ENCODE assay signal across 23 cellular contexts in the genomic region with DNA sequence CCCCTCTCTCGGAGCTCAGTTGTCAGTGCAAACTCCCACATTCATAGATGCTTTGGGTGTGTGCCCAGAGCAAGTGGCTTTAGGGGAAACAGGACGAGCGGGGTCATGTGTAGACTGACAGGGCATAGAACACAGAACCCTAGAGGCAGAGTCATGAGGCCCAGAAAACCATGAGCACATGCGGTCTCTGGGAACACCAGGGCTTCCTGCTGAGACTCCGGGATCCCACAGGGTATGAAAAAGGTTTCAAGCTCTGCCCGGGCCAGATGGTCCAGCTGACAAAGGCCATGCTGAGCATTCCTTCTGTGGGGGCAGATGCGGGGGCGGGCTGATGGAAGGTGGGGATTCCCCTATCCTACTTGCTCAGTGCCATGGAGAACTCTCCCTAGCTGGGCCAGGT. TPM values are rescaled to one million over a fixed set of nuclear protein-coding genes. Genes with fewer than 3 reads are reported as not detected.
DNase-seq lines count a peak whose midpoint lies in the region; TF ChIP-seq lines count a peak whose summit lies in the region.
"Had no signal": no experiment of that assay in that cellular context is flagged by ENCODE, and none has a peak within 500 bp of the region (broad histone marks: within the 10 kb centered on the region; RNA-seq: fewer than 3 reads in every experiment).

No MANE protein-coding gene starts in this region.

- H3K27ac Mint-ChIP-seq in progenitor cell of endocrine pancreas = peak overlapping the region; percentile 27
- H3K27ac Mint-ChIP-seq: CD4-positive, alpha-beta T cell; natural killer cell treated with Interleukin-12 subunit alpha and Interleukin-12 subunit beta and Interleukin-15 and Interleukin-18, amount 100 ng/mL, for 72 hours; stimulated activated effector memory CD8-positive, alpha-beta T cell treated with anti-CD3 and anti-CD28 coated beads, Interleukin-12 subunit alpha, Interleukin-12 subunit beta, amount 100 ng/mL, for 72 hours; T-helper 1 cell treated with Interleukin-12 subunit alpha and Interleukin-12 subunit beta and Interleukin-4 antibody, amounts not matched to agents 30 μg/mL and 1 μg/mL, for 36 hours had no signal

- no peaks in the 10 kb centered on the region for H3K4me1 ChIP-seq in ovary (ENCODE audit: insufficient read depth)
- H3K4me1 ChIP-seq: testis, vagina had no signal

- no peak overlapping the region for H3K27ac ChIP-seq in ovary
- H3K27ac ChIP-seq: SJSA1, testis, vagina had no signal

- H3K4me3 Mint-ChIP-seq in progenitor cell of endocrine pancreas (ENCODE audit: low read depth) = no peak overlapping the region
- H3K4me3 Mint-ChIP-seq: activated T-helper 17 cell treated with anti-CD3 and anti-CD28 coated beads, Interleukin-2, amount 50 U/mL, for 72 hours; CD4-positive, alpha-beta T cell; natural killer cell treated with Interleukin-12 subunit alpha and Interleukin-12 subunit beta and Interleukin-15 and Interleukin-18, amount 100 ng/mL, for 72 hours; stimulated activated effector memory CD8-positive, alpha-beta T cell treated with anti-CD3 and anti-CD28 coated beads, Interleukin-12 subunit alpha, Interleukin-12 subunit beta, amount 100 ng/mL, for 72 hours; T-helper 1 cell treated with Interleukin-12 subunit alpha and Interleukin-12 subunit beta and Interleukin-4 antibody, amounts not matched to agents 30 μg/mL and 1 μg/mL, for 36 hours had no signal

- H3K4me3 ChIP-seq in ovary = no peak overlapping the region
- H3K4me3 ChIP-seq: K562, sigmoid colon, SJSA1, testis, vagina had no signal

- DNase-seq in H4 (ENCODE audit: low spot score) (peak; percentile 4), NCI-H524 treated with DMSO at 0.1 percent for 48 hours (lab: John Stamatoyannopoulos, UW) (peak; percentile 36), foreskin melanocyte (peak; percentile 42), progenitor cell of endocrine pancreas (ENCODE audit: low spot score, unreplicated experiment) (no peak), AG08396 (ENCODE audit: low spot score) (no peak), ovary (no peak), cerebellar nuclear complex (lab: John Stamatoyannopoulos, UW) (no peak)
- DNase-seq: activated CD4-positive, alpha-beta T cell treated with anti-CD3 and anti-CD28 coated beads, Interleukin-2, amount 50 U/mL, for 1 hour; CD4-positive, alpha-beta T cell; GDM1; midbrain; MM.1S; NCI-H1436 treated with DMSO at 0.1 percent for 48 hours; NCI-H2227 treated with DMSO at 0.1 percent for 48 hours; testis had no signal

- no peaks in the 10 kb centered on the region for H3K27me3 Mint-ChIP-seq in progenitor cell of endocrine pancreas
- H3K27me3 Mint-ChIP-seq: activated T-helper 17 cell treated with anti-CD3 and anti-CD28 coated beads, Interleukin-2, amount 50 U/mL, for 72 hours; CD4-positive, alpha-beta T cell; natural killer cell treated with Interleukin-12 subunit alpha and Interleukin-12 subunit beta and Interleukin-15 and Interleukin-18, amount 100 ng/mL, for 72 hours had no signal

- TF ChIP-seq EP300 in ovary (IDR thresholded peaks at IDR 0.05) = no peak

- no peaks in the 10 kb centered on the region for H3K4me1 Mint-ChIP-seq in progenitor cell of endocrine pancreas (ENCODE audit: low read depth)
- H3K4me1 Mint-ChIP-seq: stimulated activated effector memory CD8-positive, alpha-beta T cell treated with anti-CD3 and anti-CD28 coated beads, Interleukin-12 subunit alpha, Interleukin-12 subunit beta, amount 100 ng/mL, for 72 hours had no signal

- no peaks in the 10 kb centered on the region for H3K9me3 ChIP-seq in ovary
- H3K9me3 ChIP-seq: sigmoid colon, SJSA1, testis, vagina had no signal

- peaks cover 17% of the 10 kb centered on the region for H3K36me3 Mint-ChIP-seq in progenitor cell of endocrine pancreas (ENCODE audit: insufficient read depth)

- TF ChIP-seq CTCF in progenitor cell of endocrine pancreas (IDR thresholded peaks at IDR 0.05; ENCODE audit: unreplicated experiment) (no peak), ovary (IDR thresholded peaks at IDR 0.05) (no peak)

- 75 to 80% (median 80%) methylated on average over 8 of the region's 8 CpGs for WGBS in ovary, 3 donors

- H3K9me3 Mint-ChIP-seq in progenitor cell of endocrine pancreas (ENCODE audit: low read depth) = no peaks in the 10 kb centered on the region
- H3K9me3 Mint-ChIP-seq: activated T-helper 17 cell treated with anti-CD3 and anti-CD28 coated beads, Interleukin-2, amount 50 U/mL, for 72 hours; CD4-positive, alpha-beta T cell; natural killer cell treated with Interleukin-12 subunit alpha and Interleukin-12 subunit beta and Interleukin-15 and Interleukin-18, amount 100 ng/mL, for 72 hours; stimulated activated effector memory CD8-positive, alpha-beta T cell treated with anti-CD3 and anti-CD28 coated beads, Interleukin-12 subunit alpha, Interleukin-12 subunit beta, amount 100 ng/mL, for 72 hours; T-helper 1 cell treated with Interleukin-12 subunit alpha and Interleukin-12 subunit beta and Interleukin-4 antibody, amounts not matched to agents 30 μg/mL and 1 μg/mL, for 36 hours had no signal

- intact Hi-C loops in ovary (cut with DNase I) = no loop called here

- H3K27me3 ChIP-seq in ovary = no peaks in the 10 kb centered on the region
- H3K27me3 ChIP-seq: sigmoid colon, SJSA1, testis, vagina had no signal

- no peaks in the 10 kb centered on the region for H3K36me3 ChIP-seq in ovary
- H3K36me3 ChIP-seq: SJSA1 had no signal

- no peak for TF ChIP-seq POLR2A in ovary (IDR thresholded peaks at IDR 0.05)

RNA-seq across cellular contexts. Expression of a gene that starts 44.8 kb away (rescaled TPM):
- 0.83 TPM in 1 of 2 replicates, not detected in the other for total RNA-seq in H4 (2014; rRNA removed; shearing (Covaris generic))
- total RNA-seq in progenitor cell of endocrine pancreas (not detected in 2 replicates), ovary (under 1 TPM in 1 of 7 donors, not detected in 6; 0.23 TPM)
- polyA plus RNA-seq in ovary = not detected
- total RNA-seq: activated T-helper 17 cell treated with anti-CD3 and anti-CD28 coated beads, Interleukin-2, amount 50 U/mL, for 72 hours; K562; natural killer cell treated with Interleukin-12 subunit alpha and Interleukin-12 subunit beta and Interleukin-15 and Interleukin-18, amount 100 ng/mL, for 72 hours; SJSA1; vagina had no signal
- polyA plus RNA-seq: K562 had no signal

Comparison
In these comparisons a context has a peak if more than half of its experiments do, and no peak if none do; other contexts are left out.
1. DNase-seq: peak in H4 (single experiment), NCI-H524 treated with DMSO at 0.1 percent for 48 hours (single experiment) and foreskin melanocyte (single experiment); none in progenitor cell of endocrine pancreas (single experiment), AG08396 (single experiment), ovary (0 of 5) and cerebellar nuclear complex (0 of 2).